Comparison of ENCODE assay signal across 3 cellular contexts in genomic region chrX:73792511-73792910, GRCh38.
DNase-seq lines count a peak whose midpoint lies in the region; ATAC-seq, FAIRE-seq and TF ChIP-seq lines count a peak whose summit lies in the region.
"Not testable (repeated sequence)": the region's sequence is repeated elsewhere in the genome, so short reads cannot be mapped to it uniquely, and the experiment has no call there.

No MANE protein-coding gene starts in this region.

- H3K4me3 Mint-ChIP-seq in astrocyte (ENCODE audit: unreplicated experiment), result not testable (repeated sequence)

- not testable (repeated sequence) for H3K36me3 Mint-ChIP-seq in astrocyte (ENCODE audit: low read depth, unreplicated experiment)

- CTCF ChIA-PET in A549 (lab: Yijun Ruan, JAX); HEK293 (lab: Yijun Ruan, JAX): not testable (repeated sequence)

- H3K9me3 ChIP-seq in A549; HEK293 (ENCODE audit: control insufficient read depth, insufficient read depth, low read depth, low read length); astrocyte (ENCODE audit: insufficient read depth, low read depth, low read length): not testable (repeated sequence)

- not testable (repeated sequence) for H4K20me1 ChIP-seq in astrocyte (ENCODE audit: insufficient read depth, low read length)

- TF ChIP-seq RAD21 in A549 (conservative IDR thresholded peaks at IDR 0.05 in 1 of 2, IDR thresholded peaks at IDR 0.05 in 1 of 2), result not testable (repeated sequence)

- H3K27ac ChIP-seq in A549; HEK293 (ENCODE audit: extremely low read depth, low read depth, low read length); astrocyte (ENCODE audit: low read depth, low read length): not testable (repeated sequence)

- not testable (repeated sequence) for H3K4me1 Mint-ChIP-seq in astrocyte (ENCODE audit: low read depth, unreplicated experiment)

- FAIRE-seq in A549 (lab: Jason Lieb, UNC), result not testable (repeated sequence)
- FAIRE-seq in astrocyte (lab: Jason Lieb, UNC), result peak; percentile 65

- not testable (repeated sequence) for TF ChIP-seq POLR2A in A549 (IDR thresholded peaks at IDR 0.05; ENCODE audit: low read length)

- not testable (repeated sequence) for H2AFZ ChIP-seq in astrocyte (ENCODE audit: low read depth, low read length)

- not testable (repeated sequence) for H3K4me2 ChIP-seq in A549; astrocyte (ENCODE audit: low read length)

- not testable (repeated sequence) for H3K79me2 ChIP-seq in astrocyte (ENCODE audit: insufficient read depth, low read length)

- not testable (repeated sequence) for ATAC-seq in A549

- not testable (repeated sequence) for DNase-seq in A549 (ENCODE audit: low read depth in 1 of 2, low spot score in 1 of 2); astrocyte (ENCODE audit: low read depth)

- H3K9ac ChIP-seq in astrocyte (ENCODE audit: low read length), result not testable (repeated sequence)

- not testable (repeated sequence) for H3K27me3 Mint-ChIP-seq in astrocyte (ENCODE audit: low read depth, unreplicated experiment)

- not testable (repeated sequence) for H3K36me3 ChIP-seq in HEK293 (ENCODE audit: control insufficient read depth in 2 of 2, insufficient read depth in 1 of 2, low read length in 2 of 2); astrocyte (ENCODE audit: insufficient read depth, low read length)

- not testable (repeated sequence) for TF ChIP-seq EP300 in A549 (IDR thresholded peaks at IDR 0.05)

- POLR2A ChIA-PET in A549 (lab: Yijun Ruan, JAX); HEK293 (lab: Yijun Ruan, JAX): not testable (repeated sequence)

- not testable (repeated sequence) for TF ChIP-seq CTCF in A549 (IDR thresholded peaks at IDR 0.05); HEK293 (tag by site-specific recombination; IDR thresholded peaks at IDR 0.05); astrocyte (IDR thresholded peaks at IDR 0.05; ENCODE audit: insufficient read depth, low read depth, low read length)

- H3K9me3 Mint-ChIP-seq in astrocyte (ENCODE audit: unreplicated experiment), result not testable (repeated sequence)

- H3K4me1 ChIP-seq in A549; HEK293 (ENCODE audit: control insufficient read depth, insufficient read depth, low read length); astrocyte (ENCODE audit: insufficient read depth, low read length): not testable (repeated sequence)

- H3K27me3 ChIP-seq in astrocyte (ENCODE audit: insufficient read depth, low read length), result not testable (repeated sequence)

- not testable (repeated sequence) for H3K27ac Mint-ChIP-seq in astrocyte (ENCODE audit: unreplicated experiment)

- WGBS in A549 (ENCODE audit: missing lambda C conversion rate), result 66% methylated on average over 8 of the region's 8 CpGs

- not testable (repeated sequence) for H3K4me3 ChIP-seq in A549; HEK293 (ENCODE audit: low read depth, low read length); astrocyte (ENCODE audit: insufficient read depth, low read depth, low read length)

TF ChIP-seq in A549, 52 proteins besides CTCF, POLR2A, EP300 and RAD21:
- TF ChIP-seq ZC3H11A (IDR thresholded peaks at IDR 0.05), result peak; percentile 26

TF ChIP-seq in HEK293, 187 proteins besides CTCF, POLR2A, EP300 and RAD21 (continues in another document):
- TF ChIP-seq ZNF610 (tag by site-specific recombination; IDR thresholded peaks at IDR 0.05; ENCODE audit: borderline replicate concordance) (0 out of 2 replicates have a peak, but pooled peaks have one; percentile 29), ZNF223 (tag by site-specific recombination; IDR thresholded peaks at IDR 0.05) (0 out of 2 replicates have a peak, but pooled peaks have one; percentile 15), ZBTB8A (tag by site-specific recombination; IDR thresholded peaks at IDR 0.05) (peak; percentile 69), ZNF654 (tag by site-specific recombination; IDR thresholded peaks at IDR 0.05; ENCODE audit: low read depth) (peak; percentile 44), ZXDB (tag by site-specific recombination; IDR thresholded peaks at IDR 0.05) (peak; percentile 61; the same call in 1 of the 2 replicates), ZNF140 (tag by site-specific recombination; IDR thresholded peaks at IDR 0.05) (peak; percentile 88; the same call in 1 of the 2 replicates), ZNF433 (tag by site-specific recombination; IDR thresholded peaks at IDR 0.05; ENCODE audit: low read depth) (peak; percentile 52; the same call in 1 of the 2 replicates), ZNF426 (tag by site-specific recombination; IDR thresholded peaks at IDR 0.05) (peak; percentile 92), AEBP2 (tag by site-specific recombination; IDR thresholded peaks at IDR 0.05; ENCODE audit: borderline replicate concordance) (peak; percentile 52; the same call in 1 of the 2 replicates), REST (tag by site-specific recombination; IDR thresholded peaks at IDR 0.05) (peak; percentile 57; the same call in 1 of the 2 replicates), ZNF558 (tag by site-specific recombination; IDR thresholded peaks at IDR 0.05) (peak; percentile 55; the same call in 1 of the 2 replicates), ZNF664 (tag by site-specific recombination; IDR thresholded peaks at IDR 0.05) (peak; percentile 50; the same call in 1 of the 2 replicates), ZBTB11 (tag by site-specific recombination; conservative IDR thresholded peaks at IDR 0.05; ENCODE audit: low read depth) (peak; percentile 84), RBAK (tag by site-specific recombination; IDR thresholded peaks at IDR 0.05) (0 out of 2 replicates have a peak, but pooled peaks have one; percentile 25), ZNF555 (tag by site-specific recombination; conservative IDR thresholded peaks at IDR 0.05) (peak; percentile 96)
